ENCODE assay signal across 8 cellular contexts in genomic region chr10:101694674-101695403, GRCh38. TPM values are rescaled to one million over a fixed set of nuclear protein-coding genes. Genes with fewer than 3 reads are reported as not detected.
A peak's percentile ranks its signal among the peaks of the same experiment; 100 is the strongest.
DNase-seq lines count a peak whose midpoint lies in the region; ATAC-seq, FAIRE-seq and TF ChIP-seq lines count a peak whose summit lies in the region.

A gene with protein sequence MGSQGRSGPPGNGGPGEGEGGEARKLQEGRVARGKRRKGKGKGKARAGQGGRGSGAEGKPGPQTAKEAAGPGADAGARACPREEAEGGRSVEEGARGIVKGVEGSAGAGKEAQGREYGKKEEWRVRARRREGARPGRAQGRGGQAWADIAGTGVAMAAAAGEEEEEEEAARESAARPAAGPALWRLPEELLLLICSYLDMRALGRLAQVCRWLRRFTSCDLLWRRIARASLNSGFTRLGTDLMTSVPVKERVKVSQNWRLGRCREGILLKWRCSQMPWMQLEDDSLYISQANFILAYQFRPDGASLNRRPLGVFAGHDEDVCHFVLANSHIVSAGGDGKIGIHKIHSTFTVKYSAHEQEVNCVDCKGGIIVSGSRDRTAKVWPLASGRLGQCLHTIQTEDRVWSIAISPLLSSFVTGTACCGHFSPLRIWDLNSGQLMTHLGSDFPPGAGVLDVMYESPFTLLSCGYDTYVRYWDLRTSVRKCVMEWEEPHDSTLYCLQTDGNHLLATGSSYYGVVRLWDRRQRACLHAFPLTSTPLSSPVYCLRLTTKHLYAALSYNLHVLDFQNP (minus strand): TSS chr10:101695170. CDS start chr10:101695105, 65 bp downstream.

- DNase-seq in COLO668 (lab: John Stamatoyannopoulos, UW; ENCODE audit: unreplicated experiment) (peak; percentile 65), HPDE6-E6E7 (ENCODE audit: extremely low spot score) (peak; percentile 36), T-helper 1 cell (peak; percentile 46 to 72 (median 60)), adrenal gland (peak; percentile 37 to 65 (median 54)), left ventricle myocardium superior (peak; percentile 76), pulmonary artery endothelial cell (ENCODE audit: low read depth, low spot score) (no peak), urothelium cell line (ENCODE audit: low spot score) (peak; percentile 40)

- peaks cover 13 to 47% of the 10 kb centered on the region in 2 donors for H3K4me1 ChIP-seq in adrenal gland (replicated peaks in 1 of 2)

- no peaks in the 10 kb centered on the region for H3K27me3 ChIP-seq in adrenal gland

- no peaks in the 10 kb centered on the region for H3K36me3 ChIP-seq in adrenal gland (replicated peaks in 1 of 2)

- ATAC-seq in GM19463 (IDR thresholded peaks at IDR 0.05; ENCODE audit: unreplicated experiment) (peak; percentile 69), left ventricle myocardium superior (peak; percentile 83)

- intact Hi-C loops in adrenal gland (cut with DNase I) (no loop called here), left ventricle myocardium superior (cut with micrococcal nuclease) (no loop called here)

- peak within 1 kb of the TSS; percentile 80 to 98 (median 97) for H3K27ac ChIP-seq in adrenal gland

- peak within 1 kb of the TSS; percentile 20 to 79 (median 72) for H3K4me3 ChIP-seq in adrenal gland

- no peak for TF ChIP-seq CTCF in adrenal gland (IDR thresholded peaks at IDR 0.05)

- FAIRE-seq in urothelium cell line (lab: Jason Lieb, UNC): no peak

- H3K9me3 ChIP-seq in adrenal gland (replicated peaks in 1 of 3): no peaks in the 10 kb centered on the region

- 0 to 2% (median 1%) methylated on average over 26 to 70 of the region's 70 CpGs for WGBS in adrenal gland, 4 donors

- TF ChIP-seq POLR2A in adrenal gland (IDR thresholded peaks at IDR 0.05): peak; percentile 65 to 83

RNA-seq across cellular contexts. Expression of the gene that starts here (rescaled TPM):
- 10 to 100 TPM; 42.4 to 81.7 (median 61.7) TPM for total RNA-seq in adrenal gland
- 10 to 100 TPM; 51.1 to 80.0 (median 55.2) TPM for polyA plus RNA-seq in adrenal gland
- total RNA-seq in left ventricle myocardium superior: 106 TPM
- total RNA-seq in pulmonary artery endothelial cell: 15.8 and 23.3 TPM in 2 replicates
